8 cellular contexts compared by ENCODE assay signal in genomic region chr3:170180952-170181876, GRCh38. TPM values are rescaled to one million over a fixed set of nuclear protein-coding genes. Genes with fewer than 3 reads are reported as not detected.
A peak's percentile ranks its signal among the peaks of the same experiment; 100 is the strongest.
DNase-seq lines count a peak whose midpoint lies in the region; ATAC-seq and TF ChIP-seq lines count a peak whose summit lies in the region.

Gene PHC3, minus strand, starts transcription at chr3:170181733. Its CDS starts 18 bp downstream, at chr3:170181715.

- H4K20me1 ChIP-seq in SK-N-SH (ENCODE audit: insufficient read depth) = peaks cover 3% of the 10 kb centered on the region; the same call in 1 of the 2 replicates

- peak; percentile 97 for DNase-seq in GM10248 (ENCODE audit: extremely low spot score)
- DNase-seq in NCI-H1092 (lab: John Stamatoyannopoulos, UW) = peak; percentile 80
- peak; percentile 99 for DNase-seq in SK-N-SH
- peak; percentile 93 for DNase-seq in activated naive CD4-positive, alpha-beta T cell treated with anti-CD3 and anti-CD28 coated beads, Interleukin-2, amount 50 U/mL, for 16 hours
- peak; percentile 97 for DNase-seq in germinal center (ENCODE audit: low spot score)
- peak; percentile 43 for DNase-seq in non-pigmented ciliary epithelial cell (ENCODE audit: low read depth)
- peak; percentile 50 to 95 (median 88) for DNase-seq in substantia nigra (lab: John Stamatoyannopoulos, UW)

- H3K9ac ChIP-seq in SK-N-SH = peak within 1 kb of the TSS; percentile 89

- peak; percentile 74 for ATAC-seq in HG02610 (IDR thresholded peaks at IDR 0.05; ENCODE audit: unreplicated experiment)

- H2AFZ ChIP-seq in SK-N-SH (ENCODE audit: low read depth) = peak within 1 kb of the TSS; percentile 88

- TF ChIP-seq RAD21 in SK-N-SH (IDR thresholded peaks at IDR 0.05; ENCODE audit: low read length) = no peak

- CTCF ChIA-PET in GM10248 (lab: Yijun Ruan, JAX) = interaction anchor here (0.8 to 1.2 kb wide), 4 partner anchors 10 to 104 kb away, joined by 3 to 4 read pairs (median 3); no protein-coding TSS in a partner anchor
- CTCF ChIA-PET in SK-N-SH (lab: Yijun Ruan, JAX) = interaction anchor here (0.9 to 1.1 kb wide), 3 partner anchors 9 to 233 kb away, joined by 3 read pairs; no protein-coding TSS in a partner anchor

- TF ChIP-seq EP300 in SK-N-SH (IDR thresholded peaks at IDR 0.05; ENCODE audit: borderline replicate concordance in 1 of 2, low read depth in 1 of 2, low read length in 1 of 2) = no peak

- H3K79me2 ChIP-seq in SK-N-SH (ENCODE audit: insufficient read depth) = peaks cover 53% of the 10 kb centered on the region

- no peaks in the 10 kb centered on the region for H3K9me3 ChIP-seq in SK-N-SH

- TF ChIP-seq CTCF in GM10248 (IDR thresholded peaks at IDR 0.05; ENCODE audit: control extremely low read depth, extremely low read depth, low read depth, missing control alignments) = peak; percentile 11
- no peak for TF ChIP-seq CTCF in SK-N-SH (IDR thresholded peaks at IDR 0.05)

- no peaks in the 10 kb centered on the region for H3K9me2 ChIP-seq in SK-N-SH

- peak within 1 kb of the TSS; percentile 85 to 94 for H3K4me3 ChIP-seq in SK-N-SH (ENCODE audit: low read depth in 2 of 2, low read length in 1 of 2)

- WGBS in SK-N-SH (ENCODE audit: low lambda C conversion rate) = 2% methylated on average over 42 of the region's 70 CpGs

- POLR2A ChIA-PET in GM10248 (lab: Yijun Ruan, JAX) = interaction anchor here (0.5 kb wide), 1 partner anchor 176 kb away, joined by 3 read pairs; no protein-coding TSS in a partner anchor
- POLR2A ChIA-PET in SK-N-SH (lab: Yijun Ruan, JAX) = interaction anchor here (0.6 kb wide), 1 partner anchor 10 kb away, joined by 3 read pairs; no protein-coding TSS in a partner anchor

- peaks cover 5 to 6% of the 10 kb centered on the region in 2 experiments; a peak in 3 of 4 replicates for H3K4me1 ChIP-seq in SK-N-SH (ENCODE audit: control insufficient read depth in 1 of 2, insufficient read depth in 2 of 2, low read depth in 1 of 2, low read length in 1 of 2)

- peak within 1 kb of the TSS; percentile 87 for H3K4me2 ChIP-seq in SK-N-SH

- peak within 1 kb of the TSS; percentile 78 to 85 for H3K27ac ChIP-seq in SK-N-SH (ENCODE audit: low read depth in 2 of 2, low read length in 1 of 2)
- peak within 1 kb of the TSS; percentile 92 for H3K27ac ChIP-seq in substantia nigra (ENCODE audit: low read depth, low read length, poor library complexity, severe bottlenecking)

- H3F3A ChIP-seq in SK-N-SH (replicated peaks; ENCODE audit: insufficient read depth) = no peaks in the 10 kb centered on the region

- peaks cover 17 to 23% of the 10 kb centered on the region in 2 experiments for H3K36me3 ChIP-seq in SK-N-SH (replicated peaks in 1 of 2; ENCODE audit: control insufficient read depth in 1 of 2, insufficient read depth in 2 of 2, low read length in 1 of 2)

- H3K27me3 ChIP-seq in SK-N-SH (ENCODE audit: insufficient read depth) = no peaks in the 10 kb centered on the region

TF ChIP-seq in SK-N-SH, 30 proteins besides CTCF, POLR2A, EP300 and RAD21 (continues in another document):
- TF ChIP-seq, protein P1, sequence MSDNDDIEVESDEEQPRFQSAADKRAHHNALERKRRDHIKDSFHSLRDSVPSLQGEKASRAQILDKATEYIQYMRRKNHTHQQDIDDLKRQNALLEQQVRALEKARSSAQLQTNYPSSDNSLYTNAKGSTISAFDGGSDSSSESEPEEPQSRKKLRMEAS (IDR thresholded peaks at IDR 0.05; ENCODE audit: low read depth) = peak; percentile 63
- TF ChIP-seq NFIC (IDR thresholded peaks at IDR 0.05; ENCODE audit: borderline replicate concordance) = no peak
- peak; percentile 95 for TF ChIP-seq NRF1 (IDR thresholded peaks at IDR 0.05; ENCODE audit: low read depth, low read length)
- no peak for TF ChIP-seq TCF12 (IDR thresholded peaks at IDR 0.05)
- TF ChIP-seq POLR2AphosphoS5 (IDR thresholded peaks at IDR 0.05; ENCODE audit: low read depth, low read length) = peak; percentile 85
- no peak for TF ChIP-seq FOXM1 (IDR thresholded peaks at IDR 0.05; ENCODE audit: low read depth)
- no peak for TF ChIP-seq MEF2A (IDR thresholded peaks at IDR 0.05; ENCODE audit: borderline replicate concordance, low read depth)
- no peak for TF ChIP-seq PBX3 (IDR thresholded peaks at IDR 0.05)
- peak; percentile 66 for TF ChIP-seq ELF1 (IDR thresholded peaks at IDR 0.05)
- TF ChIP-seq JUND (IDR thresholded peaks at IDR 0.05) = no peak
- TF ChIP-seq FOXJ3 (CRISPR knock-in tag; IDR thresholded peaks at IDR 0.05) = no peak
- TF ChIP-seq SMC3 (IDR thresholded peaks at IDR 0.05; ENCODE audit: low read depth, low read length) = no peak
- TF ChIP-seq EZH2phosphoT487 (IDR thresholded peaks at IDR 0.05; ENCODE audit: borderline replicate concordance, low read depth) = no peak
- no peak for TF ChIP-seq RXRA (IDR thresholded peaks at IDR 0.05; ENCODE audit: borderline replicate concordance, low read depth)
- TF ChIP-seq SIN3A (IDR thresholded peaks at IDR 0.05; ENCODE audit: borderline replicate concordance, low read depth, low read length) = 0 out of 2 replicates have a peak, but pooled peaks have one; percentile 31
- peak; percentile 82 for TF ChIP-seq TAF1 (IDR thresholded peaks at IDR 0.05; ENCODE audit: borderline replicate concordance, low read depth, low read length)
- TF ChIP-seq, protein P2, sequence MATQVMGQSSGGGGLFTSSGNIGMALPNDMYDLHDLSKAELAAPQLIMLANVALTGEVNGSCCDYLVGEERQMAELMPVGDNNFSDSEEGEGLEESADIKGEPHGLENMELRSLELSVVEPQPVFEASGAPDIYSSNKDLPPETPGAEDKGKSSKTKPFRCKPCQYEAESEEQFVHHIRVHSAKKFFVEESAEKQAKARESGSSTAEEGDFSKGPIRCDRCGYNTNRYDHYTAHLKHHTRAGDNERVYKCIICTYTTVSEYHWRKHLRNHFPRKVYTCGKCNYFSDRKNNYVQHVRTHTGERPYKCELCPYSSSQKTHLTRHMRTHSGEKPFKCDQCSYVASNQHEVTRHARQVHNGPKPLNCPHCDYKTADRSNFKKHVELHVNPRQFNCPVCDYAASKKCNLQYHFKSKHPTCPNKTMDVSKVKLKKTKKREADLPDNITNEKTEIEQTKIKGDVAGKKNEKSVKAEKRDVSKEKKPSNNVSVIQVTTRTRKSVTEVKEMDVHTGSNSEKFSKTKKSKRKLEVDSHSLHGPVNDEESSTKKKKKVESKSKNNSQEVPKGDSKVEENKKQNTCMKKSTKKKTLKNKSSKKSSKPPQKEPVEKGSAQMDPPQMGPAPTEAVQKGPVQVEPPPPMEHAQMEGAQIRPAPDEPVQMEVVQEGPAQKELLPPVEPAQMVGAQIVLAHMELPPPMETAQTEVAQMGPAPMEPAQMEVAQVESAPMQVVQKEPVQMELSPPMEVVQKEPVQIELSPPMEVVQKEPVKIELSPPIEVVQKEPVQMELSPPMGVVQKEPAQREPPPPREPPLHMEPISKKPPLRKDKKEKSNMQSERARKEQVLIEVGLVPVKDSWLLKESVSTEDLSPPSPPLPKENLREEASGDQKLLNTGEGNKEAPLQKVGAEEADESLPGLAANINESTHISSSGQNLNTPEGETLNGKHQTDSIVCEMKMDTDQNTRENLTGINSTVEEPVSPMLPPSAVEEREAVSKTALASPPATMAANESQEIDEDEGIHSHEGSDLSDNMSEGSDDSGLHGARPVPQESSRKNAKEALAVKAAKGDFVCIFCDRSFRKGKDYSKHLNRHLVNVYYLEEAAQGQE (IDR thresholded peaks at IDR 0.05; ENCODE audit: low read depth, low read length) = no peak
- no peak for TF ChIP-seq TEAD4 (IDR thresholded peaks at IDR 0.05; ENCODE audit: borderline replicate concordance, insufficient read depth)
- TF ChIP-seq MXI1 (IDR thresholded peaks at IDR 0.05; ENCODE audit: low read depth, low read length) = peak; percentile 28
- no peak for TF ChIP-seq ZBTB33 (IDR thresholded peaks at IDR 0.05; ENCODE audit: borderline replicate concordance, low read depth)
- TF ChIP-seq IRF3 (IDR thresholded peaks at IDR 0.05; ENCODE audit: low read depth, low read length) = no peak
- TF ChIP-seq GATA2 (CRISPR knock-in tag; IDR thresholded peaks at IDR 0.05) = no peak

RNA-seq across cellular contexts. Expression of gene PHC3, which starts in this region (rescaled TPM):
- 9.2 and 12.5 TPM in 2 replicates for polyA plus RNA-seq in SK-N-SH (2012; rRNA removed)
- polyA plus RNA-seq in SK-N-SH (2012; cell fraction: cytosol; rRNA removed) = 7.1 and 7.8 TPM in 2 replicates
- polyA plus RNA-seq in SK-N-SH (2012; cell fraction: nucleus; rRNA removed) = 18.3 and 26.6 TPM in 2 replicates

Comparison
In these comparisons a context has a peak if more than half of its experiments do, and no peak if none do; other contexts are left out.
1. Peak in every context shown above with its lines: DNase-seq, ATAC-seq, H3K4me3 ChIP-seq and H3K27ac ChIP-seq.
2. DNase-seq: peak in every context shown above with its lines; median percentile 99 in SK-N-SH; 97 in GM10248; 97 in germinal center; 93 in activated naive CD4-positive, alpha-beta T cell treated with anti-CD3 and anti-CD28 coated beads, Interleukin-2, amount 50 U/mL, for 16 hours; 88 in substantia nigra; 80 in NCI-H1092; 43 in non-pigmented ciliary epithelial cell.